In the genomic region with DNA sequence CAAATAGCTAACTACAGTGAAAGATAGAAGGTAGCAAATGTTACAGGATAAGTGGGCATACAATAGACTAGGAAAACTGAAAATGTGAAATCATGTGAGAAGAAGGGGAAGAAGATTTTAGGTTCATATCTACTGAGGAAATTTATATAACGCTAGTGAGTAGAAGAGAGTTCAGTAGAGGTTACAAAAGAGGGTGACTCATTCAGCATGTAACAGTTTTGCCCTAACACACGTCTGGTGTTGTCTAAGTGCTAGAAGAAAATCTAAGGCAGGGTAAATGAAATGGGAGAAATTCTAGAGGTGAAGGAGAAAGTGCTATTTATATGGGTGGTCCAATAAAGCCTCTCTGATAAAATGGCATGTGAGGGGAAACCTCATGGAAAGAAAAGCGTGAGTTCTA, we compare ENCODE assay signal across 16 cellular contexts.
A peak's percentile ranks its signal among the peaks of the same experiment; 100 is the strongest.
DNase-seq lines count a peak whose midpoint lies in the region; FAIRE-seq and TF ChIP-seq lines count a peak whose summit lies in the region.
"Had no signal": no experiment of that assay in that cellular context is flagged by ENCODE, and none has a peak within 500 bp of the region (broad histone marks: within the 10 kb centered on the region; RNA-seq: fewer than 3 reads in every experiment).

No MANE protein-coding gene starts in this region.

- no peaks in the 10 kb centered on the region for H3K36me3 ChIP-seq in bronchial epithelial cell (ENCODE audit: control insufficient read depth, insufficient read depth, low read length)
- H3K36me3 ChIP-seq: MG63 had no signal

- in situ Hi-C loops in KBM-7 (cut with MboI; ENCODE audit: low pct_unique_long_range_greater_than_20kb, low sequenced_read_pairs) = loop anchor here (25.0 kb wide), 1 partner anchor 599 kb away; no protein-coding TSS in a partner anchor

- H3K4me3 ChIP-seq in bronchial epithelial cell (ENCODE audit: low read depth, low read length) = no peak overlapping the region
- H3K4me3 ChIP-seq: GM23248, MG63 had no signal

- DNase-seq in KBM-7 (peak; percentile 37), RCC 7860 (ENCODE audit: low spot score) (no peak), bronchial epithelial cell (ENCODE audit: low read depth) (peak; percentile 41), renal cortical epithelial cell (ENCODE audit: low read depth) (peak; percentile 40), iPS-NIHi7 (ENCODE audit: extremely low spot score) (no peak), CD1c-positive myeloid dendritic cell (ENCODE audit: extremely low spot score) (no peak)
- DNase-seq in stimulated activated CD4-positive, alpha-beta T cell treated with anti-CD3 and anti-CD28 coated beads, Interleukin-1b, Interleukin-23, amount 100 ng/mL, for 48 hours = no peak
- DNase-seq: CD4-positive, alpha-beta memory T cell; GM23248; KG1; MG63; NCI-H1417; NCI-H1930; NCI-H446 treated with DMSO at 0.1 percent for 48 hours; NCI-H82; T-helper 1 cell had no signal

- TF ChIP-seq CTCF in bronchial epithelial cell (IDR thresholded peaks at IDR 0.05; ENCODE audit: insufficient read depth, low read length, severe bottlenecking) = no peak

- FAIRE-seq in RCC 7860 (lab: Jason Lieb, UNC) = peak; percentile 53
- FAIRE-seq in bronchial epithelial cell (lab: Jason Lieb, UNC) = no peak

- H3K27me3 ChIP-seq in bronchial epithelial cell (ENCODE audit: control insufficient read depth, insufficient read depth, low read length) = no peaks in the 10 kb centered on the region
- H3K27me3 ChIP-seq: MG63 had no signal

Comparison
In these comparisons a context has a peak if more than half of its experiments do, and no peak if none do; other contexts are left out.
1. DNase-seq: peak in KBM-7 (single experiment), bronchial epithelial cell (single experiment) and renal cortical epithelial cell (single experiment); none in RCC 7860 (single experiment), iPS-NIHi7 (single experiment), stimulated activated CD4-positive, alpha-beta T cell treated with anti-CD3 and anti-CD28 coated beads, Interleukin-1b, Interleukin-23, amount 100 ng/mL, for 48 hours (single experiment) and CD1c-positive myeloid dendritic cell (single experiment).